In genomic region chr2:190443055-190443454, GRCh38 we compare ENCODE assay signal across 21 cellular contexts. TPM values are rescaled to one million over a fixed set of nuclear protein-coding genes. Genes with fewer than 3 reads are reported as not detected.
DNase-seq lines count a peak whose midpoint lies in the region; ATAC-seq and TF ChIP-seq lines count a peak whose summit lies in the region.
"Had no signal": no experiment of that assay in that cellular context is flagged by ENCODE, and none has a peak within 500 bp of the region (broad histone marks: within the 10 kb centered on the region; RNA-seq: fewer than 3 reads in every experiment).

No MANE protein-coding gene starts in this region.

- no peak overlapping the region for H2AK5ac ChIP-seq in H9 (ENCODE audit: insufficient read length, low read length)

- no peak overlapping the region for H3K14ac ChIP-seq in H9 (ENCODE audit: insufficient read depth, low read length)

- H3K27ac ChIP-seq in thyroid gland (peak overlapping the region; percentile 57 to 88 (median 70)), H9 (ENCODE audit: insufficient read length, low read depth, low read length) (no peak overlapping the region)

- 93 to 94% methylated on average over 2 of the region's 2 CpGs for WGBS in thyroid gland, 2 donors
- WGBS in H9 (ENCODE audit: extremely low coverage, insufficient read length, low lambda C conversion rate), result no CpG with 5 or more reads among the region's 2 CpGs

- no peak overlapping the region for H2AFZ ChIP-seq in H9 (ENCODE audit: low read length)

- peak overlapping the region; percentile 72 for H3K27ac Mint-ChIP-seq in T-helper 17 cell
- H3K27ac Mint-ChIP-seq in immature natural killer cell, result peak overlapping the region in 5 of 6 donors; percentile 4 to 46 (median 14)
- H3K27ac Mint-ChIP-seq in H9, result no peak overlapping the region

- no peak overlapping the region for H4K91ac ChIP-seq in H9 (ENCODE audit: insufficient read length, low read depth, low read length)

- H3K27me3 Mint-ChIP-seq in T-helper 17 cell (no peaks in the 10 kb centered on the region), immature natural killer cell (ENCODE audit: low read depth in 3 of 3) (no peaks in the 10 kb centered on the region), H9 (ENCODE audit: low read depth) (no peaks in the 10 kb centered on the region)
- H3K27me3 Mint-ChIP-seq: CD4-positive, CD25-positive, alpha-beta regulatory T cell had no signal

- no peak overlapping the region for H3K4ac ChIP-seq in H9 (ENCODE audit: low read depth, low read length)

- H2BK20ac ChIP-seq in H9 (ENCODE audit: low read depth, low read length, poor library complexity, severe bottlenecking), result no peak overlapping the region

- intact Hi-C loops in Right ventricle myocardium superior (cut with DNase I) (no loop called here), left cardiac atrium (cut with DNase I) (no loop called here), thyroid gland (cut with DNase I) (no loop called here)

- H3K36me3 Mint-ChIP-seq in T-helper 17 cell (ENCODE audit: low read depth) (peaks cover 6% of the 10 kb centered on the region), immature natural killer cell (peaks cover 0 to 4% (median 3%) of the 10 kb centered on the region in 3 donors), H9 (ENCODE audit: insufficient read depth in 1 of 3, low read depth in 3 of 3) (no peaks in the 10 kb centered on the region)

- H3K23ac ChIP-seq in H9 (ENCODE audit: insufficient read length, low read depth, low read length), result no peak overlapping the region

- no peaks in the 10 kb centered on the region for H3K9me3 Mint-ChIP-seq in immature natural killer cell
- H3K9me3 Mint-ChIP-seq in H9, result no peaks in the 10 kb centered on the region
- H3K9me3 Mint-ChIP-seq: CD4-positive, CD25-positive, alpha-beta regulatory T cell had no signal

- H2BK120ac ChIP-seq in H9 (ENCODE audit: low read depth, low read length, poor library complexity, severe bottlenecking), result no peak overlapping the region

- TF ChIP-seq CTCF in thyroid gland (IDR thresholded peaks at IDR 0.05) (no peak), GM13977 (IDR thresholded peaks at IDR 0.05; ENCODE audit: extremely low read depth, insufficient read depth, missing control alignments) (no peak), H9 (conservative IDR thresholded peaks at IDR 0.05) (no peak)

- H2BK5ac ChIP-seq in H9 (ENCODE audit: insufficient read length, low read length), result no peak overlapping the region

- no peak overlapping the region for H4K5ac ChIP-seq in H9 (ENCODE audit: insufficient read length, low read depth, low read length)

- H3K36me3 ChIP-seq in thyroid gland, result no peaks in the 10 kb centered on the region
- H3K36me3 ChIP-seq: BE2C had no signal

- H3K4me1 Mint-ChIP-seq in T-helper 17 cell, result peaks cover 64% of the 10 kb centered on the region
- H3K4me1 Mint-ChIP-seq in immature natural killer cell, result peaks cover 65 to 98% of the 10 kb centered on the region in 2 donors
- H3K4me1 Mint-ChIP-seq in H9, result peaks cover 2 to 4% of the 10 kb centered on the region in 2 experiments

- H3K27me3 ChIP-seq in thyroid gland, result no peaks in the 10 kb centered on the region
- H3K27me3 ChIP-seq in H9 (ENCODE audit: insufficient read depth, low read length), result no peaks in the 10 kb centered on the region
- H3K27me3 ChIP-seq: BE2C had no signal

- no peak for TF ChIP-seq POLR2A in thyroid gland (IDR thresholded peaks at IDR 0.05)

- H3K4me1 ChIP-seq in thyroid gland (peaks cover 81 to 92% of the 10 kb centered on the region in 2 donors), H9 (ENCODE audit: insufficient read depth, low read length) (no peaks in the 10 kb centered on the region)

- H3T11ph ChIP-seq in H9 (ENCODE audit: low read length), result no peak overlapping the region

- H3K9ac ChIP-seq in H9 (ENCODE audit: extremely low read depth, insufficient read length, low read length), result no peak overlapping the region

- peak; percentile 46 for ATAC-seq in Right ventricle myocardium superior (ENCODE audit: poor library complexity)
- no peak for ATAC-seq in left cardiac atrium
- ATAC-seq in T-helper 17 cell, result no peak
- ATAC-seq in HG02981 (IDR thresholded peaks at IDR 0.05; ENCODE audit: unreplicated experiment), result no peak
- ATAC-seq: K562 had no signal

- H2BK12ac ChIP-seq in H9 (ENCODE audit: insufficient read length, low read depth, low read length), result no peak overlapping the region

- H3K9me3 ChIP-seq in T-helper 17 cell (ENCODE audit: control insufficient read depth, low read length, poor library complexity, severe bottlenecking) (no peaks in the 10 kb centered on the region), thyroid gland (no peaks in the 10 kb centered on the region), H9 (ENCODE audit: control insufficient read depth, low read depth, low read length) (no peaks in the 10 kb centered on the region)
- H3K9me3 ChIP-seq: BE2C had no signal

- no peaks in the 10 kb centered on the region for H3K79me1 ChIP-seq in H9 (ENCODE audit: insufficient read depth, low read depth, low read length, poor library complexity, severe bottlenecking)

- H4K8ac ChIP-seq in H9 (replicated peaks; ENCODE audit: insufficient read length, low read depth, low read length), result no peak overlapping the region

- no peak overlapping the region for H3K18ac ChIP-seq in H9 (ENCODE audit: insufficient read length, low read depth, low read length)

- H3K4me2 ChIP-seq in H9 (ENCODE audit: insufficient read depth, insufficient read length, low read length), result no peak overlapping the region

- no peaks in the 10 kb centered on the region for H4K20me1 ChIP-seq in H9 (ENCODE audit: control insufficient read depth, insufficient read depth, insufficient read length)

- no peak overlapping the region for H2BK15ac ChIP-seq in H9 (ENCODE audit: low read depth, low read length)

- no peaks in the 10 kb centered on the region for H3K23me2 ChIP-seq in H9 (ENCODE audit: insufficient read length, low read depth, low read length, poor library complexity, severe bottlenecking)

- no peaks in the 10 kb centered on the region for H3K79me2 ChIP-seq in H9 (ENCODE audit: insufficient read depth, low read length)

- DNase-seq in Right ventricle myocardium superior, result no peak
- no peak for DNase-seq in left cardiac atrium
- no peak for DNase-seq in T-helper 17 cell
- no peak for DNase-seq in immature natural killer cell
- DNase-seq in thyroid gland, result no peak
- DNase-seq in GM13977 (ENCODE audit: low spot score), result no peak
- no peak for DNase-seq in H9
- DNase-seq: BE2C; CD4-positive, CD25-positive, alpha-beta regulatory T cell; DMS153; GDM1; GOT3; MV-4-11; NCI-H1417; NCI-H187 treated with DMSO at 0.1 percent for 48 hours; NCI-H2227 treated with DMSO at 0.1 percent for 48 hours; NCI-H510A treated with DMSO at 0.1 percent for 48 hours; NCI-H774; SHP77 treated with DMSO at 0.1 percent for 48 hours had no signal

- in situ Hi-C loops in GM13977 (cut with MboI; ENCODE audit: low pct_unique_long_range_greater_than_20kb, low sequenced_read_pairs, unreplicated experiment), result no loop called here

- no peak overlapping the region for H3K4me3 ChIP-seq in thyroid gland (replicated peaks in 1 of 3)
- H3K4me3 ChIP-seq: K562 had no signal

- H3K56ac ChIP-seq in H9 (ENCODE audit: insufficient read length, low read depth, low read length), result no peak overlapping the region

- no peak overlapping the region for H3K4me3 Mint-ChIP-seq in T-helper 17 cell
- peak overlapping the region in 1 of 5 donors; percentile 26 for H3K4me3 Mint-ChIP-seq in immature natural killer cell
- no peak overlapping the region for H3K4me3 Mint-ChIP-seq in H9

RNA-seq across cellular contexts. Expression of gene MFSD6, which starts 34.9 kb away (rescaled TPM):
- total RNA-seq in Right ventricle myocardium superior, result 21.8 TPM
- total RNA-seq in left cardiac atrium, result 10 to 100 TPM; 26.7 to 29.8 TPM
- 10 to 100 TPM; 36.2 to 55.6 TPM for total RNA-seq in T-helper 17 cell
- 10 to 100 TPM in 1 of 3 donors, 1 to 10 TPM in 2; 7.3 to 35.1 (median 8.5) TPM for polyA plus RNA-seq in immature natural killer cell
- total RNA-seq in thyroid gland, result 100 to 1,000 TPM; 132 to 189 (median 182) TPM
- total RNA-seq in H9 (2021), result 2.9 and 4.0 TPM in 2 replicates

Comparison
In these comparisons a context has a peak if more than half of its experiments do, and no peak if none do; other contexts are left out.
1. H3K27ac Mint-ChIP-seq: peak in T-helper 17 cell (single experiment) and immature natural killer cell (5 of 6); none in H9 (0 of 3).